1 cellular context compared by ENCODE assay signal in genomic region chr15:42104095-42104891, GRCh38.
TF ChIP-seq lines count a peak whose summit lies in the region.

No MANE protein-coding gene starts in this region.

TF ChIP-seq in HepG2, 621 proteins besides CTCF, POLR2A, EP300 and RAD21 (continued from another document):
- no peak for TF ChIP-seq LRRFIP1 (CRISPR knock-in tag; conservative IDR thresholded peaks at IDR 0.05)
- no peak for TF ChIP-seq ARID3A (IDR thresholded peaks at IDR 0.05; ENCODE audit: low read depth, low read length)
- TF ChIP-seq ZNF687 (CRISPR knock-in tag; IDR thresholded peaks at IDR 0.05), result peak; percentile 20; the same call in 1 of the 2 replicates
- no peak for TF ChIP-seq ZBTB34 (CRISPR knock-in tag; IDR thresholded peaks at IDR 0.05)
